ENCODE assay signal across 1 cellular context in the genomic region with DNA sequence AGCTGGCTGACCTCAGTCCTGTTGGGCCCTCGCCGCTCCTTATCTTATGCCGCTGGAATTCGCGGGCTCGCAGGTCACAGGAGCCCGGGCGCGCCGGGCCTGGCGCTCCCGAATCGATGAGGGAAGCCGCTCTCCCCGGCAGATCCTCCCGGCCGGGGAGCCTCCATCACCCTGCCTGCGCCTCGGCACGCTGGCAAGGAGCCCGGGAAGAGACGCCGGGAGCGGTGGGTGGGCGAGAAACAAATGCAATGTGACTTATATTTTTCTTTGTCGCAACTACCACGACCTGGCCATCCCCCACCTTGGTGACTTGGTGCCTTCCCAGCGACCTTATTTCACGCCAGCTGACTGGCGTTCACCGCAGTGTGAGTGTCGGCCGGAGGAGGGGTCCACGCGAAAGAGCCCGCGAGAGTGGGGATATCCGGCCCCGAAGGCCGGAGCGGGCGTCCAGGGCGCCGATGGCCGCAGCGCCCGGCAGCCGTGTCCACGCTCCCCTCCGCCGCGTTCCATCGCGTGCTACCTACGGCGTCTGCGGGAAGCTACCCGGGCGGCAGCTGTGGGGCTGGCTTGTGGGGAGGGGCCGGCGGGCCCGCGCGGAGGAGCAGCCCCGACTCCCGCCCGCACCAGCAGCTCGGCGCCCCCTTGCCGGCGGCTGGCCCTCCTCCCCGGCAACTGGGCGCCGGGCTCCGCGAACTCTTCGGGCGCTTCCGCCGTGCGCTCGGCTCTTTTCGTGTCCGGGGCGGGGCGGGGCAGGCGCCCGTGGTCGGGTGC.
TF ChIP-seq lines count a peak whose summit lies in the region.

No MANE protein-coding gene starts in this region.

TF ChIP-seq in HepG2, 621 proteins besides CTCF, POLR2A, EP300 and RAD21 (continued from another document and continues in another):
- TF ChIP-seq, protein P1, sequence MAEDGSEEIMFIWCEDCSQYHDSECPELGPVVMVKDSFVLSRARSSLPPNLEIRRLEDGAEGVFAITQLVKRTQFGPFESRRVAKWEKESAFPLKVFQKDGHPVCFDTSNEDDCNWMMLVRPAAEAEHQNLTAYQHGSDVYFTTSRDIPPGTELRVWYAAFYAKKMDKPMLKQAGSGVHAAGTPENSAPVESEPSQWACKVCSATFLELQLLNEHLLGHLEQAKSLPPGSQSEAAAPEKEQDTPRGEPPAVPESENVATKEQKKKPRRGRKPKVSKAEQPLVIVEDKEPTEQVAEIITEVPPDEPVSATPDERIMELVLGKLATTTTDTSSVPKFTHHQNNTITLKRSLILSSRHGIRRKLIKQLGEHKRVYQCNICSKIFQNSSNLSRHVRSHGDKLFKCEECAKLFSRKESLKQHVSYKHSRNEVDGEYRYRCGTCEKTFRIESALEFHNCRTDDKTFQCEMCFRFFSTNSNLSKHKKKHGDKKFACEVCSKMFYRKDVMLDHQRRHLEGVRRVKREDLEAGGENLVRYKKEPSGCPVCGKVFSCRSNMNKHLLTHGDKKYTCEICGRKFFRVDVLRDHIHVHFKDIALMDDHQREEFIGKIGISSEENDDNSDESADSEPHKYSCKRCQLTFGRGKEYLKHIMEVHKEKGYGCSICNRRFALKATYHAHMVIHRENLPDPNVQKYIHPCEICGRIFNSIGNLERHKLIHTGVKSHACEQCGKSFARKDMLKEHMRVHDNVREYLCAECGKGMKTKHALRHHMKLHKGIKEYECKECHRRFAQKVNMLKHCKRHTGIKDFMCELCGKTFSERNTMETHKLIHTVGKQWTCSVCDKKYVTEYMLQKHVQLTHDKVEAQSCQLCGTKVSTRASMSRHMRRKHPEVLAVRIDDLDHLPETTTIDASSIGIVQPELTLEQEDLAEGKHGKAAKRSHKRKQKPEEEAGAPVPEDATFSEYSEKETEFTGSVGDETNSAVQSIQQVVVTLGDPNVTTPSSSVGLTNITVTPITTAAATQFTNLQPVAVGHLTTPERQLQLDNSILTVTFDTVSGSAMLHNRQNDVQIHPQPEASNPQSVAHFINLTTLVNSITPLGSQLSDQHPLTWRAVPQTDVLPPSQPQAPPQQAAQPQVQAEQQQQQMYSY (CRISPR knock-in tag; IDR thresholded peaks at IDR 0.05), result 0 out of 2 replicates have a peak, but pooled peaks have one; percentile 26
- TF ChIP-seq XRCC5 (optimal IDR thresholded peaks at IDR 0.05; ENCODE audit: low read length) (peak; percentile 32), JUND (CRISPR knock-in tag; IDR thresholded peaks at IDR 0.05) (no peak), CBX5 (CRISPR knock-in tag; IDR thresholded peaks at IDR 0.05; ENCODE audit: borderline replicate concordance) (no peak), NCOA5 (CRISPR knock-in tag; IDR thresholded peaks at IDR 0.05) (no peak), SATB2 (CRISPR knock-in tag; IDR thresholded peaks at IDR 0.05) (0 out of 2 replicates have a peak, but pooled peaks have one; percentile 17), PAX8 (CRISPR knock-in tag; IDR thresholded peaks at IDR 0.05; ENCODE audit: borderline replicate concordance) (no peak), HOXD1 (CRISPR knock-in tag; IDR thresholded peaks at IDR 0.05) (no peak), RXRB (CRISPR knock-in tag; IDR thresholded peaks at IDR 0.05; ENCODE audit: borderline replicate concordance) (peak; percentile 69), TOPORS (CRISPR knock-in tag; IDR thresholded peaks at IDR 0.05) (no peak), ISX (CRISPR knock-in tag; conservative IDR thresholded peaks at IDR 0.05) (no peak), NFIC (IDR thresholded peaks at IDR 0.05; ENCODE audit: low read length) (0 out of 2 replicates have a peak, but pooled peaks have one; percentile 22), ZFP82 (CRISPR knock-in tag; IDR thresholded peaks at IDR 0.05; ENCODE audit: borderline replicate concordance) (no peak), ZNF317 (CRISPR knock-in tag; IDR thresholded peaks at IDR 0.05) (peak; percentile 71; the same call in 1 of the 2 replicates), ZMYM4 (CRISPR knock-in tag; IDR thresholded peaks at IDR 0.05) (peak; percentile 72; the same call in 1 of the 2 replicates), TRIM24 (CRISPR knock-in tag; IDR thresholded peaks at IDR 0.05) (no peak), TCF7 (IDR thresholded peaks at IDR 0.05; ENCODE audit: low read depth) (no peak), ZNF224 (CRISPR knock-in tag; IDR thresholded peaks at IDR 0.05) (no peak), RELA (CRISPR knock-in tag; IDR thresholded peaks at IDR 0.05) (no peak), HDAC2 (CRISPR knock-in tag; IDR thresholded peaks at IDR 0.05) (0 out of 2 replicates have a peak, but pooled peaks have one; percentile 33), ZNF34 (CRISPR knock-in tag; IDR thresholded peaks at IDR 0.05; ENCODE audit: borderline replicate concordance) (no peak), ZSCAN21 (CRISPR knock-in tag; IDR thresholded peaks at IDR 0.05; ENCODE audit: borderline replicate concordance) (no peak), ZNF12 (CRISPR knock-in tag; IDR thresholded peaks at IDR 0.05) (0 out of 2 replicates have a peak, but pooled peaks have one; percentile 28), MTF2 (CRISPR knock-in tag; IDR thresholded peaks at IDR 0.05; ENCODE audit: borderline replicate concordance) (no peak), NFATC3 (CRISPR knock-in tag; IDR thresholded peaks at IDR 0.05) (peak; percentile 85; the same call in 1 of the 2 replicates), ZNF292 (CRISPR knock-in tag; IDR thresholded peaks at IDR 0.05; ENCODE audit: borderline replicate concordance, low read depth) (0 out of 2 replicates have a peak, but pooled peaks have one; percentile 43), PHF21A (CRISPR knock-in tag; IDR thresholded peaks at IDR 0.05) (peak; percentile 80), ZNF496 (CRISPR knock-in tag; IDR thresholded peaks at IDR 0.05; ENCODE audit: insufficient replicate concordance) (no peak), RBFOX2 (IDR thresholded peaks at IDR 0.05; ENCODE audit: low read depth, low read length) (peak; percentile 85), CHD2 (IDR thresholded peaks at IDR 0.05; ENCODE audit: low read depth, low read length) (peak; percentile 53; the same call in 1 of the 2 replicates), ZNF749 (CRISPR knock-in tag; IDR thresholded peaks at IDR 0.05; ENCODE audit: borderline replicate concordance) (no peak), ZBTB20 (CRISPR knock-in tag; IDR thresholded peaks at IDR 0.05; ENCODE audit: borderline replicate concordance, low read depth) (no peak)
- TF ChIP-seq, protein P2, sequence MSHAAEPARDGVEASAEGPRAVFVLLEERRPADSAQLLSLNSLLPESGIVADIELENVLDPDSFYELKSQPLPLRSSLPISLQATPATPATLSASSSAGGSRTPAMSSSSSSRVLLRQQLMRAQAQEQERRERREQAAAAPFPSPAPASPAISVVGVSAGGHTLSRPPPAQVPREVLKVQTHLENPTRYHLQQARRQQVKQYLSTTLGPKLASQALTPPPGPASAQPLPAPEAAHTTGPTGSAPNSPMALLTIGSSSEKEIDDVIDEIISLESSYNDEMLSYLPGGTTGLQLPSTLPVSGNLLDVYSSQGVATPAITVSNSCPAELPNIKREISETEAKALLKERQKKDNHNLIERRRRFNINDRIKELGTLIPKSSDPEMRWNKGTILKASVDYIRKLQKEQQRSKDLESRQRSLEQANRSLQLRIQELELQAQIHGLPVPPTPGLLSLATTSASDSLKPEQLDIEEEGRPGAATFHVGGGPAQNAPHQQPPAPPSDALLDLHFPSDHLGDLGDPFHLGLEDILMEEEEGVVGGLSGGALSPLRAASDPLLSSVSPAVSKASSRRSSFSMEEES (CRISPR knock-in tag; IDR thresholded peaks at IDR 0.05), result no peak
- TF ChIP-seq, protein P3, sequence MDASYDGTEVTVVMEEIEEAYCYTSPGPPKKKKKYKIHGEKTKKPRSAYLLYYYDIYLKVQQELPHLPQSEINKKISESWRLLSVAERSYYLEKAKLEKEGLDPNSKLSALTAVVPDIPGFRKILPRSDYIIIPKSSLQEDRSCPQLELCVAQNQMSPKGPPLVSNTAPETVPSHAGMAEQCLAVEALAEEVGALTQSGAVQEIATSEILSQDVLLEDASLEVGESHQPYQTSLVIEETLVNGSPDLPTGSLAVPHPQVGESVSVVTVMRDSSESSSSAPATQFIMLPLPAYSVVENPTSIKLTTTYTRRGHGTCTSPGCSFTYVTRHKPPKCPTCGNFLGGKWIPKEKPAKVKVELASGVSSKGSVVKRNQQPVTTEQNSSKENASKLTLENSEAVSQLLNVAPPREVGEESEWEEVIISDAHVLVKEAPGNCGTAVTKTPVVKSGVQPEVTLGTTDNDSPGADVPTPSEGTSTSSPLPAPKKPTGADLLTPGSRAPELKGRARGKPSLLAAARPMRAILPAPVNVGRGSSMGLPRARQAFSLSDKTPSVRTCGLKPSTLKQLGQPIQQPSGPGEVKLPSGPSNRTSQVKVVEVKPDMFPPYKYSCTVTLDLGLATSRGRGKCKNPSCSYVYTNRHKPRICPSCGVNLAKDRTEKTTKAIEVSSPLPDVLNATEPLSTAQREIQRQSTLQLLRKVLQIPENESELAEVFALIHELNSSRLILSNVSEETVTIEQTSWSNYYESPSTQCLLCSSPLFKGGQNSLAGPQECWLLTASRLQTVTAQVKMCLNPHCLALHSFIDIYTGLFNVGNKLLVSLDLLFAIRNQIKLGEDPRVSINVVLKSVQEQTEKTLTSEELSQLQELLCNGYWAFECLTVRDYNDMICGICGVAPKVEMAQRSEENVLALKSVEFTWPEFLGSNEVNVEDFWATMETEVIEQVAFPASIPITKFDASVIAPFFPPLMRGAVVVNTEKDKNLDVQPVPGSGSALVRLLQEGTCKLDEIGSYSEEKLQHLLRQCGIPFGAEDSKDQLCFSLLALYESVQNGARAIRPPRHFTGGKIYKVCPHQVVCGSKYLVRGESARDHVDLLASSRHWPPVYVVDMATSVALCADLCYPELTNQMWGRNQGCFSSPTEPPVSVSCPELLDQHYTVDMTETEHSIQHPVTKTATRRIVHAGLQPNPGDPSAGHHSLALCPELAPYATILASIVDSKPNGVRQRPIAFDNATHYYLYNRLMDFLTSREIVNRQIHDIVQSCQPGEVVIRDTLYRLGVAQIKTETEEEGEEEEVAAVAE (CRISPR knock-in tag; IDR thresholded peaks at IDR 0.05; ENCODE audit: borderline replicate concordance), result no peak
- TF ChIP-seq, protein P4, sequence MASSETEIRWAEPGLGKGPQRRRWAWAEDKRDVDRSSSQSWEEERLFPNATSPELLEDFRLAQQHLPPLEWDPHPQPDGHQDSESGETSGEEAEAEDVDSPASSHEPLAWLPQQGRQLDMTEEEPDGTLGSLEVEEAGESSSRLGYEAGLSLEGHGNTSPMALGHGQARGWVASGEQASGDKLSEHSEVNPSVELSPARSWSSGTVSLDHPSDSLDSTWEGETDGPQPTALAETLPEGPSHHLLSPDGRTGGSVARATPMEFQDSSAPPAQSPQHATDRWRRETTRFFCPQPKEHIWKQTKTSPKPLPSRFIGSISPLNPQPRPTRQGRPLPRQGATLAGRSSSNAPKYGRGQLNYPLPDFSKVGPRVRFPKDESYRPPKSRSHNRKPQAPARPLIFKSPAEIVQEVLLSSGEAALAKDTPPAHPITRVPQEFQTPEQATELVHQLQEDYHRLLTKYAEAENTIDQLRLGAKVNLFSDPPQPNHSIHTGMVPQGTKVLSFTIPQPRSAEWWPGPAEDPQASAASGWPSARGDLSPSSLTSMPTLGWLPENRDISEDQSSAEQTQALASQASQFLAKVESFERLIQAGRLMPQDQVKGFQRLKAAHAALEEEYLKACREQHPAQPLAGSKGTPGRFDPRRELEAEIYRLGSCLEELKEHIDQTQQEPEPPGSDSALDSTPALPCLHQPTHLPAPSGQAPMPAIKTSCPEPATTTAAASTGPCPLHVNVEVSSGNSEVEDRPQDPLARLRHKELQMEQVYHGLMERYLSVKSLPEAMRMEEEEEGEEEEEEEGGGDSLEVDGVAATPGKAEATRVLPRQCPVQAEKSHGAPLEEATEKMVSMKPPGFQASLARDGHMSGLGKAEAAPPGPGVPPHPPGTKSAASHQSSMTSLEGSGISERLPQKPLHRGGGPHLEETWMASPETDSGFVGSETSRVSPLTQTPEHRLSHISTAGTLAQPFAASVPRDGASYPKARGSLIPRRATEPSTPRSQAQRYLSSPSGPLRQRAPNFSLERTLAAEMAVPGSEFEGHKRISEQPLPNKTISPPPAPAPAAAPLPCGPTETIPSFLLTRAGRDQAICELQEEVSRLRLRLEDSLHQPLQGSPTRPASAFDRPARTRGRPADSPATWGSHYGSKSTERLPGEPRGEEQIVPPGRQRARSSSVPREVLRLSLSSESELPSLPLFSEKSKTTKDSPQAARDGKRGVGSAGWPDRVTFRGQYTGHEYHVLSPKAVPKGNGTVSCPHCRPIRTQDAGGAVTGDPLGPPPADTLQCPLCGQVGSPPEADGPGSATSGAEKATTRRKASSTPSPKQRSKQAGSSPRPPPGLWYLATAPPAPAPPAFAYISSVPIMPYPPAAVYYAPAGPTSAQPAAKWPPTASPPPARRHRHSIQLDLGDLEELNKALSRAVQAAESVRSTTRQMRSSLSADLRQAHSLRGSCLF (CRISPR knock-in tag; IDR thresholded peaks at IDR 0.05; ENCODE audit: borderline replicate concordance), result no peak
- TF ChIP-seq, protein P5, sequence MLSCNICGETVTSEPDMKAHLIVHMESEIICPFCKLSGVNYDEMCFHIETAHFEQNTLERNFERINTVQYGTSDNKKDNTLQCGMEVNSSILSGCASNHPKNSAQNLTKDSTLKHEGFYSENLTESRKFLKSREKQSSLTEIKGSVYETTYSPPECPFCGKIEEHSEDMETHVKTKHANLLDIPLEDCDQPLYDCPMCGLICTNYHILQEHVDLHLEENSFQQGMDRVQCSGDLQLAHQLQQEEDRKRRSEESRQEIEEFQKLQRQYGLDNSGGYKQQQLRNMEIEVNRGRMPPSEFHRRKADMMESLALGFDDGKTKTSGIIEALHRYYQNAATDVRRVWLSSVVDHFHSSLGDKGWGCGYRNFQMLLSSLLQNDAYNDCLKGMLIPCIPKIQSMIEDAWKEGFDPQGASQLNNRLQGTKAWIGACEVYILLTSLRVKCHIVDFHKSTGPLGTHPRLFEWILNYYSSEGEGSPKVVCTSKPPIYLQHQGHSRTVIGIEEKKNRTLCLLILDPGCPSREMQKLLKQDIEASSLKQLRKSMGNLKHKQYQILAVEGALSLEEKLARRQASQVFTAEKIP (CRISPR knock-in tag; IDR thresholded peaks at IDR 0.05; ENCODE audit: borderline replicate concordance), result no peak
- TF ChIP-seq, protein P6, sequence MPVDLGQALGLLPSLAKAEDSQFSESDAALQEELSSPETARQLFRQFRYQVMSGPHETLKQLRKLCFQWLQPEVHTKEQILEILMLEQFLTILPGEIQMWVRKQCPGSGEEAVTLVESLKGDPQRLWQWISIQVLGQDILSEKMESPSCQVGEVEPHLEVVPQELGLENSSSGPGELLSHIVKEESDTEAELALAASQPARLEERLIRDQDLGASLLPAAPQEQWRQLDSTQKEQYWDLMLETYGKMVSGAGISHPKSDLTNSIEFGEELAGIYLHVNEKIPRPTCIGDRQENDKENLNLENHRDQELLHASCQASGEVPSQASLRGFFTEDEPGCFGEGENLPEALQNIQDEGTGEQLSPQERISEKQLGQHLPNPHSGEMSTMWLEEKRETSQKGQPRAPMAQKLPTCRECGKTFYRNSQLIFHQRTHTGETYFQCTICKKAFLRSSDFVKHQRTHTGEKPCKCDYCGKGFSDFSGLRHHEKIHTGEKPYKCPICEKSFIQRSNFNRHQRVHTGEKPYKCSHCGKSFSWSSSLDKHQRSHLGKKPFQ (CRISPR knock-in tag; IDR thresholded peaks at IDR 0.05; ENCODE audit: insufficient replicate concordance), result peak; percentile 33
- TF ChIP-seq, protein P7, sequence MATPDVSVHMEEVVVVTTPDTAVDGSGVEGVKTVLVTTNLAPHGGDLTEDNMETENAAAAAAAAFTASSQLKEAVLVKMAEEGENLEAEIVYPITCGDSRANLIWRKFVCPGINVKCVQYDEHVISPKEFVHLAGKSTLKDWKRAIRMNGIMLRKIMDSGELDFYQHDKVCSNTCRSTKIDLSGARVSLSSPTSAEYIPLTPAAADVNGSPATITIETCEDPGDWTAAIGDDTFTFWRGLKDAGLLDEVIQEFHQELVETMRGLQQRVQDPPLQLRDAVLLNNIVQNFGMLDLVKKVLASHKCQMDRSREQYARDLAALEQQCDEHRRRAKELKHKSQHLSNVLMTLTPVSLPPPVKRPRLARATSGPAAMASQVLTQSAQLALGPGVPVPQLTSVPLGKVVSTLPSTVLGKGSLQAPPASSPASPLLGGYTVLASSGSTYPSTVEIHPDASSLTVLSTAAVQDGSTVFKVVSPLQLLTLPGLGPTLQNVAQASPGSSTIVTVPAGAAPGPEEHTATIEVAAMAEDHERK (CRISPR knock-in tag; IDR thresholded peaks at IDR 0.05; ENCODE audit: low read depth), result no peak
